Comparison of ENCODE assay signal across 21 cellular contexts in genomic region chrX:152079768-152080167, GRCh38. TPM values are rescaled to one million over a fixed set of nuclear protein-coding genes. Genes with fewer than 3 reads are reported as not detected.
DNase-seq lines count a peak whose midpoint lies in the region; ATAC-seq, FAIRE-seq and TF ChIP-seq lines count a peak whose summit lies in the region.
"Had no signal": no experiment of that assay in that cellular context is flagged by ENCODE, and none has a peak within 500 bp of the region (broad histone marks: within the 10 kb centered on the region; RNA-seq: fewer than 3 reads in every experiment).

No MANE protein-coding gene starts in this region.

- in situ Hi-C loops in HepG2 (cut with HindIII; ENCODE audit: extremely low pct_ligation_motif_present, low pct_unique_long_range_greater_than_20kb): no loop called here

- no peak overlapping the region for H3K9ac ChIP-seq in HepG2 (ENCODE audit: insufficient read depth, low read depth, low read length)
- H3K9ac ChIP-seq: GM23248 had no signal

- intact Hi-C loops in HepG2 (cut with micrococcal nuclease; ENCODE audit: unreplicated experiment) (no loop called here), right lobe of liver (cut with DNase I) (no loop called here)
- intact Hi-C loops in CD4-positive, alpha-beta T cell (cut with DNase I, micrococcal nuclease): no loop called here

- no peaks in the 10 kb centered on the region for H3K4me1 ChIP-seq in HepG2 (ENCODE audit: insufficient read depth, low read length)
- H3K4me1 ChIP-seq in right lobe of liver: no peaks in the 10 kb centered on the region
- no peaks in the 10 kb centered on the region for H3K4me1 ChIP-seq in small intestine (ENCODE audit: control insufficient read depth in 2 of 2, insufficient read depth in 1 of 2, low read depth in 1 of 2, low read length in 1 of 2)
- H3K4me1 ChIP-seq: Caco-2 had no signal

- H3K79me2 ChIP-seq in HepG2 (ENCODE audit: insufficient read depth, low read length): no peaks in the 10 kb centered on the region

- no peak overlapping the region for H2AFZ ChIP-seq in HepG2 (ENCODE audit: low read length)
- H2AFZ ChIP-seq: GM23248 had no signal

- no peaks in the 10 kb centered on the region for H3K36me3 ChIP-seq in HepG2 (replicated peaks in 1 of 2; ENCODE audit: control insufficient read depth in 1 of 2, insufficient read depth in 2 of 2, low read length in 2 of 2)
- H3K36me3 ChIP-seq in right lobe of liver: no peaks in the 10 kb centered on the region
- H3K36me3 ChIP-seq in small intestine (ENCODE audit: control insufficient read depth in 2 of 2, insufficient read depth in 2 of 2, low read length in 2 of 2): no peaks in the 10 kb centered on the region

- no peak for TF ChIP-seq POLR2A in HepG2 (IDR thresholded peaks at IDR 0.05; ENCODE audit: insufficient read depth in 1 of 2, low read depth in 2 of 2, low read length in 2 of 2)
- TF ChIP-seq POLR2A in right lobe of liver (IDR thresholded peaks at IDR 0.05): no peak

- H3K9me3 ChIP-seq in HepG2 (ENCODE audit: low read length) (no peaks in the 10 kb centered on the region), right lobe of liver (no peaks in the 10 kb centered on the region), small intestine (ENCODE audit: control insufficient read depth, low read depth) (no peaks in the 10 kb centered on the region)
- H3K9me3 ChIP-seq in CD4-positive, alpha-beta T cell (ENCODE audit: control insufficient read depth, low read length): no peaks in the 10 kb centered on the region
- H3K9me3 ChIP-seq: Caco-2 had no signal

- no peaks in the 10 kb centered on the region for H3K27me3 ChIP-seq in HepG2 (ENCODE audit: control insufficient read depth in 1 of 2, insufficient read depth in 2 of 2, low read length in 2 of 2)
- no peaks in the 10 kb centered on the region for H3K27me3 ChIP-seq in right lobe of liver
- no peaks in the 10 kb centered on the region for H3K27me3 ChIP-seq in small intestine (ENCODE audit: control insufficient read depth in 2 of 2, insufficient read depth in 2 of 2, low read length in 2 of 2)
- H3K27me3 ChIP-seq in CD4-positive, alpha-beta T cell (ENCODE audit: control insufficient read depth, insufficient read depth, low read length): no peaks in the 10 kb centered on the region

- no peak overlapping the region for H3K4me3 Mint-ChIP-seq in CD4-positive, alpha-beta T cell
- H3K4me3 Mint-ChIP-seq: CD8-positive, alpha-beta T cell had no signal

- POLR2A ChIA-PET in HepG2 (lab: Yijun Ruan, JAX): no interaction called here
- POLR2A ChIA-PET in CD4-positive, alpha-beta T cell (lab: Charles Lee): no interaction called here

- no TSS peak for BruUV-seq in HepG2 (replicated peaks; lab: Mats Ljungman, UMichigan)

- CTCF ChIA-PET in HepG2 (lab: Yijun Ruan, JAX; ENCODE audit: low intra/inter-chr PET ratio, low total read pairs): no interaction called here
- CTCF ChIA-PET in CD4-positive, alpha-beta T cell (lab: Charles Lee): no interaction called here

- H3K36me3 Mint-ChIP-seq in CD4-positive, alpha-beta T cell (ENCODE audit: low read depth): no peaks in the 10 kb centered on the region
- H3K36me3 Mint-ChIP-seq: CD8-positive, alpha-beta T cell had no signal

- no peak for TF ChIP-seq CTCF in HepG2 (CRISPR knock-in tag; IDR thresholded peaks at IDR 0.05)
- TF ChIP-seq CTCF in right lobe of liver (IDR thresholded peaks at IDR 0.05): no peak
- no peak for TF ChIP-seq CTCF in CD4-positive, alpha-beta T cell (IDR thresholded peaks at IDR 0.05)

- H3K4me3 ChIP-seq in HepG2 (replicated peaks in 1 of 3; ENCODE audit: insufficient read depth in 1 of 3, low read depth in 2 of 3, low read length in 3 of 3) (no peak overlapping the region), right lobe of liver (no peak overlapping the region), small intestine (ENCODE audit: low read depth in 1 of 2, low read length in 2 of 2) (no peak overlapping the region)
- H3K4me3 ChIP-seq: GM12878, GM23248 had no signal

- no peaks in the 10 kb centered on the region for H3K27me3 Mint-ChIP-seq in CD4-positive, alpha-beta T cell

- TF ChIP-seq EP300 in HepG2 (IDR thresholded peaks at IDR 0.05; ENCODE audit: low read depth in 2 of 2, low read length in 2 of 2) (no peak), HepG2 (CRISPR knock-in tag; IDR thresholded peaks at IDR 0.05; ENCODE audit: borderline replicate concordance) (no peak)

- DNase-seq in HepG2 (ENCODE audit: low spot score) (no peak), right lobe of liver (no peak), small intestine (no peak), kidney tubule cell (ENCODE audit: low spot score) (no peak)
- no peak for DNase-seq in CD4-positive, alpha-beta T cell
- DNase-seq: ACHN; C1 segment of cervical spinal cord; Caco-2; CD8-positive, alpha-beta T cell; DMS153; EL; GDM1; GM23248; H7; HCEC 1CT had no signal

- H3K4me1 Mint-ChIP-seq in CD4-positive, alpha-beta T cell (ENCODE audit: low read depth): no peaks in the 10 kb centered on the region

- no peak for TF ChIP-seq RAD21 in HepG2 (CRISPR knock-in tag; IDR thresholded peaks at IDR 0.05)

- no peaks in the 10 kb centered on the region for H3K9me3 Mint-ChIP-seq in CD4-positive, alpha-beta T cell
- H3K9me3 Mint-ChIP-seq: CD8-positive, alpha-beta T cell had no signal

- no peak for ATAC-seq in HepG2
- ATAC-seq in right lobe of liver: no peak
- no peak for ATAC-seq in CD4-positive, alpha-beta T cell (ENCODE audit: poor library complexity)
- ATAC-seq: CD8-positive, alpha-beta T cell; GM12878 had no signal

- H3K4me2 ChIP-seq in HepG2 (ENCODE audit: low read depth, low read length): no peak overlapping the region

- FAIRE-seq in HepG2 (lab: Jason Lieb, UNC) (no peak), colon (lab: Jason Lieb, UNC) (peak; percentile 88), small intestine (lab: Jason Lieb, UNC) (peak; percentile 73)
- FAIRE-seq: GM12878, GM19239, H1 had no signal

- no peaks in the 10 kb centered on the region for H4K20me1 ChIP-seq in HepG2 (ENCODE audit: insufficient read depth, low read length)

- H3K27ac ChIP-seq in HepG2 (ENCODE audit: extremely low read length, insufficient read depth, low read length): no peak overlapping the region
- H3K27ac ChIP-seq in right lobe of liver: no peak overlapping the region
- H3K27ac ChIP-seq in small intestine (ENCODE audit: low read depth in 1 of 2, low read length in 1 of 2): no peak overlapping the region
- H3K27ac ChIP-seq in CD4-positive, alpha-beta T cell (ENCODE audit: low read depth, low read length): no peak overlapping the region
- H3K27ac ChIP-seq: 22Rv1, GM23248 had no signal

- no peak overlapping the region for H3K27ac Mint-ChIP-seq in CD4-positive, alpha-beta T cell
- H3K27ac Mint-ChIP-seq: CD8-positive, alpha-beta T cell had no signal

TF ChIP-seq in HepG2, 621 proteins besides CTCF, POLR2A, EP300 and RAD21 (continues in another document):
- TF ChIP-seq ZFP41 (CRISPR knock-in tag; IDR thresholded peaks at IDR 0.05; ENCODE audit: borderline replicate concordance) (no peak), MAFK (conservative IDR thresholded peaks at IDR 0.05 in 1 of 2, IDR thresholded peaks at IDR 0.05 in 1 of 2; ENCODE audit: low read length in 2 of 2) (peak; percentile 10 to 33; a peak in 1 of 4 replicates), ZNF704 (CRISPR knock-in tag; IDR thresholded peaks at IDR 0.05; ENCODE audit: borderline replicate concordance) (no peak), SUZ12 (IDR thresholded peaks at IDR 0.05; ENCODE audit: low read depth, low read length) (no peak), CCAR2 (optimal IDR thresholded peaks at IDR 0.05; ENCODE audit: low read depth, low read length) (no peak), ZNF737 (CRISPR knock-in tag; IDR thresholded peaks at IDR 0.05; ENCODE audit: borderline replicate concordance) (no peak), ZNF337 (CRISPR knock-in tag; IDR thresholded peaks at IDR 0.05; ENCODE audit: borderline replicate concordance, low read depth) (no peak)

RNA-seq across cellular contexts. Expression of gene MAGEA10, which starts 58.6 kb away (rescaled TPM):
- total RNA-seq in HepG2 (2016; rRNA removed; fragmentation: Illumina TruSeq; extraction: Trizol) (not detected in 2 replicates), right lobe of liver (not detected)
- total RNA-seq in HepG2 (2016; cell fraction: cytosol; rRNA removed; fragmentation: Illumina TruSeq; extraction: Trizol; ENCODE audit: low read depth): not detected in 2 replicates
- total RNA-seq in HepG2 (2016; cell fraction: insoluble cytoplasmic fraction; rRNA removed; fragmentation: Illumina TruSeq; extraction: Trizol): not detected in 2 replicates
- total RNA-seq in HepG2 (2016; cell fraction: membrane; rRNA removed; fragmentation: Illumina TruSeq; extraction: Trizol): not detected in 2 replicates
- total RNA-seq in HepG2 (2016; cell fraction: nucleus; rRNA removed; fragmentation: Illumina TruSeq; extraction: Trizol): not detected in 2 replicates
- polyA plus RNA-seq in HepG2 (2011; rRNA removed) (not detected in 2 replicates), small intestine (not detected)
- not detected in 2 replicates for polyA plus RNA-seq in HepG2 (2011; cell fraction: cytosol; rRNA removed)
- not detected in 2 replicates for polyA plus RNA-seq in HepG2 (2011; cell fraction: nucleus; rRNA removed)
- polyA plus RNA-seq in HepG2 (2012): not detected in 2 replicates
- not detected in 2 replicates for polyA plus RNA-seq in HepG2 (2016; cell fraction: cytosol; fragmentation: Illumina TruSeq; extraction: Trizol; ENCODE audit: low read depth)
- not detected in 2 replicates for polyA plus RNA-seq in HepG2 (2016; cell fraction: insoluble cytoplasmic fraction; fragmentation: Illumina TruSeq; extraction: Trizol; ENCODE audit: low read depth)
- polyA plus RNA-seq in HepG2 (2016; cell fraction: membrane; fragmentation: Illumina TruSeq; extraction: Trizol; ENCODE audit: low read depth): not detected in 2 replicates
- polyA plus RNA-seq in HepG2 (2016; cell fraction: nucleus; fragmentation: Illumina TruSeq; extraction: Trizol; ENCODE audit: insufficient read depth, low read depth): not detected in 2 replicates
- polyA minus RNA-seq in HepG2 (2011; rRNA and poly(A)+ RNA removed; ENCODE audit: low replicate concordance): not detected in 2 replicates
- not detected in 2 replicates for polyA minus RNA-seq in HepG2 (2011; cell fraction: cytosol; rRNA and poly(A)+ RNA removed)
- not detected in 2 replicates for polyA minus RNA-seq in HepG2 (2011; cell fraction: nucleus; rRNA and poly(A)+ RNA removed)
- total RNA-seq in CD4-positive, alpha-beta T cell: not detected
- total RNA-seq: Caco-2; CD8-positive, alpha-beta T cell; GM12878; GM23248; H1; H7 had no signal
- polyA plus RNA-seq: BJ, GM12878, GM23248, H1 had no signal
